Comparison of ENCODE assay signal across 16 cellular contexts in genomic region chr4:122539861-122540465, GRCh38.
DNase-seq lines count a peak whose midpoint lies in the region; ATAC-seq, FAIRE-seq and TF ChIP-seq lines count a peak whose summit lies in the region.
"Had no signal": no experiment of that assay in that cellular context is flagged by ENCODE, and none has a peak within 500 bp of the region (broad histone marks: within the 10 kb centered on the region; RNA-seq: fewer than 3 reads in every experiment).

No MANE protein-coding gene starts in this region.

- no peak overlapping the region for H3K9ac ChIP-seq in keratinocyte (ENCODE audit: control insufficient read depth, extremely low read depth, insufficient read depth, low read length)

- H3K4me2 ChIP-seq in keratinocyte (ENCODE audit: control insufficient read depth, extremely low read depth, insufficient read depth, low read depth, low read length) = peak overlapping the region; percentile 4

- H3K9me1 ChIP-seq in keratinocyte (ENCODE audit: control insufficient read depth, extremely low read depth, insufficient read depth, low read length) = no peaks in the 10 kb centered on the region

- intact Hi-C loops in activated CD8-positive, alpha-beta T cell treated with anti-CD3 and anti-CD28 coated beads for 36 hours (cut with micrococcal nuclease) = loop anchor here (5.0 kb wide), 2 partner anchors 37 to 83 kb away; partner anchors contain the start of gene IL2
- intact Hi-C loops in transverse colon (cut with DNase I; ENCODE audit: low total_unique reads) = no loop called here

- ATAC-seq in activated CD8-positive, alpha-beta T cell treated with anti-CD3 and anti-CD28 coated beads for 36 hours = peak; percentile 74
- ATAC-seq: HepG2 had no signal

- H3K27ac Mint-ChIP-seq in activated CD8-positive, alpha-beta T cell treated with anti-CD3 and anti-CD28 coated beads for 36 hours = peak overlapping the region; percentile 93
- H3K27ac Mint-ChIP-seq: progenitor cell of endocrine pancreas had no signal

- H3K4me3 ChIP-seq in Jurkat, Clone E6-1 (ENCODE audit: low read length) = no peak overlapping the region
- no peak overlapping the region for H3K4me3 ChIP-seq in keratinocyte (ENCODE audit: control insufficient read depth in 2 of 3, extremely low read depth in 1 of 3, insufficient read depth in 2 of 3, low read depth in 1 of 3, low read length in 3 of 3)
- H3K4me3 ChIP-seq in transverse colon = no peak overlapping the region
- H3K4me3 ChIP-seq: SK-N-MC, testis had no signal

- dilution Hi-C loops in keratinocyte (cut with MboI; ENCODE audit: extremely low pct_ligation_motif_present, low sequenced_read_pairs) = no loop called here

- H3K9me3 Mint-ChIP-seq in activated CD8-positive, alpha-beta T cell treated with anti-CD3 and anti-CD28 coated beads for 36 hours = peaks cover 7% of the 10 kb centered on the region

- POLR2A ChIA-PET in activated CD8-positive, alpha-beta T cell treated with anti-CD3 and anti-CD28 coated beads for 36 hours (lab: Charles Lee) = interaction anchor here (0.9 kb wide), 1 partner anchor 85 kb away, joined by 3 read pairs; no protein-coding TSS in a partner anchor

- no peaks in the 10 kb centered on the region for H3K27me3 ChIP-seq in keratinocyte (ENCODE audit: control insufficient read depth, extremely low read depth, insufficient read depth, low read length)
- no peaks in the 10 kb centered on the region for H3K27me3 ChIP-seq in transverse colon
- H3K27me3 ChIP-seq: testis had no signal

- peaks cover 66% of the 10 kb centered on the region for H3K4me1 Mint-ChIP-seq in activated CD8-positive, alpha-beta T cell treated with anti-CD3 and anti-CD28 coated beads for 36 hours (ENCODE audit: low read depth)

- in situ Hi-C loops in transverse colon (cut with MboI; ENCODE audit: low pct_ligation_motif_present in 1 of 4, low pct_unique_long_range_greater_than_20kb in 1 of 4, low sequenced_read_pairs in 3 of 4) = no loop called here

- no peak for TF ChIP-seq POLR2A in transverse colon (IDR thresholded peaks at IDR 0.05)

- H3K4me3 Mint-ChIP-seq in activated CD8-positive, alpha-beta T cell treated with anti-CD3 and anti-CD28 coated beads for 36 hours = no peak overlapping the region

- CTCF ChIA-PET in activated CD8-positive, alpha-beta T cell treated with anti-CD3 and anti-CD28 coated beads for 36 hours (lab: Charles Lee) = no interaction called here

- no peaks in the 10 kb centered on the region for H3K79me2 ChIP-seq in keratinocyte (ENCODE audit: control insufficient read depth, insufficient read depth, low read length)

- H3K36me3 Mint-ChIP-seq in activated CD8-positive, alpha-beta T cell treated with anti-CD3 and anti-CD28 coated beads for 36 hours (ENCODE audit: low read depth) = peaks cover 2% of the 10 kb centered on the region

- no peaks in the 10 kb centered on the region for H4K20me1 ChIP-seq in keratinocyte (ENCODE audit: control insufficient read depth, extremely low read depth, insufficient read depth, low read length)

- H3K9me3 ChIP-seq in keratinocyte (ENCODE audit: control insufficient read depth, low read depth, low read length) = no peaks in the 10 kb centered on the region
- H3K9me3 ChIP-seq in transverse colon = no peaks in the 10 kb centered on the region
- H3K9me3 ChIP-seq: testis had no signal

- H3K36me3 ChIP-seq in keratinocyte (ENCODE audit: control insufficient read depth in 2 of 2, extremely low read depth in 1 of 2, insufficient read depth in 2 of 2, low read length in 2 of 2) (no peaks in the 10 kb centered on the region), transverse colon (no peaks in the 10 kb centered on the region)

- no peaks in the 10 kb centered on the region for H3K27me3 Mint-ChIP-seq in activated CD8-positive, alpha-beta T cell treated with anti-CD3 and anti-CD28 coated beads for 36 hours
- H3K27me3 Mint-ChIP-seq: progenitor cell of endocrine pancreas had no signal

- H3K27ac ChIP-seq in keratinocyte (ENCODE audit: control insufficient read depth, insufficient read depth, low read length) (no peak overlapping the region), transverse colon (no peak overlapping the region)
- H3K27ac ChIP-seq: SK-N-MC, testis had no signal

- H3K4me1 ChIP-seq in keratinocyte (ENCODE audit: control insufficient read depth, extremely low read depth, insufficient read depth, low read length) = peaks cover 13% of the 10 kb centered on the region
- H3K4me1 ChIP-seq in transverse colon = no peaks in the 10 kb centered on the region
- H3K4me1 ChIP-seq: testis had no signal

- no peak overlapping the region for H2AFZ ChIP-seq in keratinocyte (ENCODE audit: control insufficient read depth, low read length)

- TF ChIP-seq EP300 in transverse colon (IDR thresholded peaks at IDR 0.05; ENCODE audit: low read depth) = no peak

- TF ChIP-seq CTCF in activated CD8-positive, alpha-beta T cell treated with anti-CD3 and anti-CD28 coated beads for 36 hours (IDR thresholded peaks at IDR 0.05) = no peak
- TF ChIP-seq CTCF in keratinocyte (optimal IDR thresholded peaks at IDR 0.05 in 1 of 3, IDR thresholded peaks at IDR 0.05 in 1 of 3, conservative IDR thresholded peaks at IDR 0.05 in 1 of 3; ENCODE audit: extremely low read depth in 1 of 3, insufficient read depth in 2 of 3, low read length in 3 of 3) (no peak), transverse colon (IDR thresholded peaks at IDR 0.05) (no peak)

- DNase-seq in EH (ENCODE audit: low read depth) = peak; percentile 4
- peak; percentile 23 for DNase-seq in Jurkat, Clone E6-1 (ENCODE audit: low read depth, low spot score)
- DNase-seq in activated CD8-positive, alpha-beta T cell treated with anti-CD3 and anti-CD28 coated beads for 36 hours = no peak
- DNase-seq in keratinocyte (ENCODE audit: low read depth, low spot score) = no peak
- no peak for DNase-seq in NCI-H1048 (lab: John Stamatoyannopoulos, UW)
- no peak for DNase-seq in H4 (ENCODE audit: low spot score)
- no peak for DNase-seq in cortex of kidney (lab: John Stamatoyannopoulos, UW)
- DNase-seq in transverse colon = no peak
- DNase-seq: activated CD8-positive, alpha-beta memory T cell treated with anti-CD3 and anti-CD28 coated beads, Interleukin-2, amount 50 U/mL, for 48 hours; DMS 273 treated with DMSO at 0.1 percent for 48 hours; testis had no signal

- 65 to 70% methylated on average over 2 of the region's 2 CpGs for WGBS in transverse colon (ENCODE audit: low coverage in 1 of 2), 2 donors

- no peak for FAIRE-seq in keratinocyte (lab: Jason Lieb, UNC)
- FAIRE-seq: colon, GM18507, HepG2 had no signal

Comparison
In these comparisons a context has a peak if more than half of its experiments do, and no peak if none do; other contexts are left out.
1. DNase-seq: peak in EH (single experiment) and Jurkat, Clone E6-1 (single experiment); none in activated CD8-positive, alpha-beta T cell treated with anti-CD3 and anti-CD28 coated beads for 36 hours (single experiment), keratinocyte (single experiment), NCI-H1048 (single experiment), H4 (single experiment), cortex of kidney (single experiment) and transverse colon (single experiment).